8 cellular contexts compared by ENCODE assay signal in the genomic region with DNA sequence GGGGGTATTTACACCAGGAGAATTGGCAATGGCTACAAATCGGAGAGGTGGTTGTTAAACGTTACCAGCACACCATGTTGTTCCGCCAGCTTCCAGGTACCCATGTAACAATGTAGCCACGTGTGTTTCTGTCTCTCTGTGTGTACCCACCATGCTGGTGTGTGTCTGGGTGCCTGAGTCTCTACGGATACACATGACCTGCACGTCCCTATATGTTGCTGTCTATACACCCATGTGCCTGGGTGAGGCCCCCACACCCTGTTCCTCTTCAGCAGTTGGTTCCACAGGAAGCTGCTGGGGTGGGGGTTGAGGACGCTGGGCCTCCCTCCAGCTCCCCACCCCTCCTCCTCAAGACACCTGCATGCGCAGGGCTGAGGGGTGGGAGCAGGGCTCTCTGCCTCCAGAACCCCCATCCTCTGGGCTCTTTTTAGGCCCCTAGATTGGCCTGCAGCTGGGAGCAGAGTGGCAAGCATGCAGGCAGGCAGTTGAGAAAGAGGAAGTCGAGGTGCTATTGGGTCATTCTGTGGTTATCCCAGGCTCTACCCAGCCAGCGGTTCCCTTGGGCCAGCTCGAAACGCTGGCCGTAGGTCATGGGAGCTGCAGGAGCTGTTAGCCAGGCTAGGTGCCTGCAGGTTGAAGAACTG. TPM values are rescaled to one million over a fixed set of nuclear protein-coding genes. Genes with fewer than 3 reads are reported as not detected.
A peak's percentile ranks its signal among the peaks of the same experiment; 100 is the strongest.
DNase-seq lines count a peak whose midpoint lies in the region; ATAC-seq lines count a peak whose summit lies in the region.

A gene (plus strand): TSS at position 351 of the 644 bp plus-strand sequence. CDS start 13,954 bp downstream, outside the sequence.

- CTCF ChIA-PET in CD8-positive, alpha-beta memory T cell (lab: Charles Lee), result interaction anchor here (0.5 to 2.2 kb wide), 11 partner anchors 9 to 521 kb away, joined by 3 to 9 read pairs (median 3); no protein-coding TSS in a partner anchor

- H3K9me3 ChIP-seq in CD8-positive, alpha-beta memory T cell (ENCODE audit: low read length), result no peaks in the 10 kb centered on the region

- peak within 1 kb of the TSS; percentile 94 to 100 (median 97) for H3K27ac Mint-ChIP-seq in CD8-positive, alpha-beta memory T cell

- H3K4me1 ChIP-seq in CD8-positive, alpha-beta memory T cell (ENCODE audit: insufficient read depth, low read length), result peaks cover 68% of the 10 kb centered on the region

- no peaks in the 10 kb centered on the region for H3K27me3 ChIP-seq in CD8-positive, alpha-beta memory T cell (ENCODE audit: insufficient read depth, low read length, poor library complexity, severe bottlenecking)

- POLR2A ChIA-PET in CD8-positive, alpha-beta memory T cell (lab: Charles Lee), result interaction anchor here (0.6 to 2.0 kb wide), 4 partner anchors 47 to 540 kb away, joined by 3 to 8 read pairs (median 6); a partner anchor contains a TSS

- H3K9me3 Mint-ChIP-seq in CD8-positive, alpha-beta memory T cell, result peaks cover 0 to 10% (median 5%) of the 10 kb centered on the region in 5 donors

- peak in 4 of 5 donors; percentile 26 to 82 (median 68) for DNase-seq in CD8-positive, alpha-beta memory T cell
- DNase-seq in NOMO-1 treated with dmso at 0.1 percent for 144 hours (lab: John Stamatoyannopoulos, UW; ENCODE audit: unreplicated experiment) (peak; percentile 96), activated T-helper 1 cell treated with Interleukin-2 at 50 U/mL for 16 hours (ENCODE audit: low read depth) (peak; percentile 61), left cardiac atrium (no peak), SW480 (ENCODE audit: low spot score) (no peak)
- peak; percentile 39 for DNase-seq in stimulated activated CD8-positive, alpha-beta memory T cell treated with anti-CD3 and anti-CD28 coated beads, Interleukin-12 subunit alpha, Interleukin-12 subunit beta, amount 100 ng/mL, for 1 hour (ENCODE audit: low read depth)

- ATAC-seq in left cardiac atrium, result peak; percentile 67 to 76
- no peak for ATAC-seq in HG02798 (IDR thresholded peaks at IDR 0.05; ENCODE audit: poor library complexity, unreplicated experiment)
- ATAC-seq in GM18873 (IDR thresholded peaks at IDR 0.05; ENCODE audit: low FRiP score, unreplicated experiment), result no peak

- H3K4me3 ChIP-seq in CD8-positive, alpha-beta memory T cell (ENCODE audit: low read length), result peak within 1 kb of the TSS; percentile 94

- peaks cover 5 to 38% (median 17%) of the 10 kb centered on the region in 3 donors for H3K36me3 Mint-ChIP-seq in CD8-positive, alpha-beta memory T cell

- H3K27me3 Mint-ChIP-seq in CD8-positive, alpha-beta memory T cell, result no peaks in the 10 kb centered on the region

- H3K4me1 Mint-ChIP-seq in CD8-positive, alpha-beta memory T cell, result peaks cover 53 to 85% (median 68%) of the 10 kb centered on the region in 3 donors

- peaks cover 4% of the 10 kb centered on the region for H3K36me3 ChIP-seq in CD8-positive, alpha-beta memory T cell (ENCODE audit: insufficient read depth, low read length)

- intact Hi-C loops in left cardiac atrium (cut with DNase I), result no loop called here

- peak within 1 kb of the TSS; percentile 95 to 100 (median 99) for H3K4me3 Mint-ChIP-seq in CD8-positive, alpha-beta memory T cell

- peak within 1 kb of the TSS; percentile 61 for H3K27ac ChIP-seq in CD8-positive, alpha-beta memory T cell (ENCODE audit: low read depth, low read length)

RNA-seq across cellular contexts. Expression of the gene that starts here (rescaled TPM):
- total RNA-seq in CD8-positive, alpha-beta memory T cell, result 10 to 100 TPM; 51.0 to 53.3 TPM
- polyA plus RNA-seq in CD8-positive, alpha-beta memory T cell, result 9.6 TPM
- 10 to 100 TPM in 1 of 2 donors, 1 to 10 TPM in 1; 9.9 to 11.7 TPM for total RNA-seq in left cardiac atrium

Comparison
In these comparisons a context has a peak if more than half of its experiments do, and no peak if none do; other contexts are left out.
1. RNA of the gene that starts here (total RNA-seq): 51.0 to 53.3 TPM in CD8-positive, alpha-beta memory T cell; 9.9 to 11.7 TPM in left cardiac atrium; every median in the first group is over 4 times any median in the second.
2. DNase-seq: peak in CD8-positive, alpha-beta memory T cell (4 of 5), NOMO-1 treated with dmso at 0.1 percent for 144 hours (single experiment), activated T-helper 1 cell treated with Interleukin-2 at 50 U/mL for 16 hours (single experiment) and stimulated activated CD8-positive, alpha-beta memory T cell treated with anti-CD3 and anti-CD28 coated beads, Interleukin-12 subunit alpha, Interleukin-12 subunit beta, amount 100 ng/mL, for 1 hour (single experiment); none in left cardiac atrium (single experiment) and SW480 (single experiment).
3. ATAC-seq: peak in left cardiac atrium (2 of 2); none in HG02798 (single experiment) and GM18873 (single experiment).